1 cellular context compared by ENCODE assay signal in the genomic region with DNA sequence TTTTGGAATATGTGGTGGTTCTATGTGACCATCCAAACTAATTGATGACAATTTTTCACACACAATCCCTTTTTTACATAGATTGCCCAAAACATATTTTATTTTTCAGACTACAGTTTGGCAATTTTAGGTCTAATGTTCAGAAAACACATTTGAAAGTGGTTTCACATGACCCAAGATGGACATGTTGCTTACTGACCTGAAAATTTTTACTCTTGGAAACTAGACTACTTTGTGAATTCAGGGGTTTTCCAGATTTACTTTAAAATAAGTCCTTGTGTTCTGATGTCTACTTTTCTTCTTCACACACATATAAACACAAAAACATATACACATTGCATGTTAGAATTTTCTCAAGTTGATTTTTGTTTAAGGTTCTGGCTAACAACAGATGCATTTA.
TF ChIP-seq lines count a peak whose summit lies in the region.

No MANE protein-coding gene starts in this region.

TF ChIP-seq in GM12878, 131 proteins besides CTCF, POLR2A, EP300 and RAD21 (continued from another document and continues in another):
- TF ChIP-seq, protein P1, sequence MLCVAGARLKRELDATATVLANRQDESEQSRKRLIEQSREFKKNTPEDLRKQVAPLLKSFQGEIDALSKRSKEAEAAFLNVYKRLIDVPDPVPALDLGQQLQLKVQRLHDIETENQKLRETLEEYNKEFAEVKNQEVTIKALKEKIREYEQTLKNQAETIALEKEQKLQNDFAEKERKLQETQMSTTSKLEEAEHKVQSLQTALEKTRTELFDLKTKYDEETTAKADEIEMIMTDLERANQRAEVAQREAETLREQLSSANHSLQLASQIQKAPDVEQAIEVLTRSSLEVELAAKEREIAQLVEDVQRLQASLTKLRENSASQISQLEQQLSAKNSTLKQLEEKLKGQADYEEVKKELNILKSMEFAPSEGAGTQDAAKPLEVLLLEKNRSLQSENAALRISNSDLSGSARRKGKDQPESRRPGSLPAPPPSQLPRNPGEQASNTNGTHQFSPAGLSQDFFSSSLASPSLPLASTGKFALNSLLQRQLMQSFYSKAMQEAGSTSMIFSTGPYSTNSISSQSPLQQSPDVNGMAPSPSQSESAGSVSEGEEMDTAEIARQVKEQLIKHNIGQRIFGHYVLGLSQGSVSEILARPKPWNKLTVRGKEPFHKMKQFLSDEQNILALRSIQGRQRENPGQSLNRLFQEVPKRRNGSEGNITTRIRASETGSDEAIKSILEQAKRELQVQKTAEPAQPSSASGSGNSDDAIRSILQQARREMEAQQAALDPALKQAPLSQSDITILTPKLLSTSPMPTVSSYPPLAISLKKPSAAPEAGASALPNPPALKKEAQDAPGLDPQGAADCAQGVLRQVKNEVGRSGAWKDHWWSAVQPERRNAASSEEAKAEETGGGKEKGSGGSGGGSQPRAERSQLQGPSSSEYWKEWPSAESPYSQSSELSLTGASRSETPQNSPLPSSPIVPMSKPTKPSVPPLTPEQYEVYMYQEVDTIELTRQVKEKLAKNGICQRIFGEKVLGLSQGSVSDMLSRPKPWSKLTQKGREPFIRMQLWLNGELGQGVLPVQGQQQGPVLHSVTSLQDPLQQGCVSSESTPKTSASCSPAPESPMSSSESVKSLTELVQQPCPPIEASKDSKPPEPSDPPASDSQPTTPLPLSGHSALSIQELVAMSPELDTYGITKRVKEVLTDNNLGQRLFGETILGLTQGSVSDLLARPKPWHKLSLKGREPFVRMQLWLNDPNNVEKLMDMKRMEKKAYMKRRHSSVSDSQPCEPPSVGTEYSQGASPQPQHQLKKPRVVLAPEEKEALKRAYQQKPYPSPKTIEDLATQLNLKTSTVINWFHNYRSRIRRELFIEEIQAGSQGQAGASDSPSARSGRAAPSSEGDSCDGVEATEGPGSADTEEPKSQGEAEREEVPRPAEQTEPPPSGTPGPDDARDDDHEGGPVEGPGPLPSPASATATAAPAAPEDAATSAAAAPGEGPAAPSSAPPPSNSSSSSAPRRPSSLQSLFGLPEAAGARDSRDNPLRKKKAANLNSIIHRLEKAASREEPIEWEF (IDR thresholded peaks at IDR 0.05; ENCODE audit: insufficient replicate concordance, low read depth, low read length), result peak; percentile 45
- TF ChIP-seq BCL11A (IDR thresholded peaks at IDR 0.05; ENCODE audit: low read depth, low read length) (no peak), SP1 (IDR thresholded peaks at IDR 0.05; ENCODE audit: low read depth, low read length) (no peak), STAT3 (IDR thresholded peaks at IDR 0.05; ENCODE audit: low read depth, low read length) (no peak), MYC (IDR thresholded peaks at IDR 0.05; ENCODE audit: insufficient read depth, insufficient read length, insufficient replicate concordance, low read length, severe bottlenecking) (no peak), NBN (IDR thresholded peaks at IDR 0.05) (no peak), SREBF1 (IDR thresholded peaks at IDR 0.05; ENCODE audit: low read length) (no peak), KDM1A (IDR thresholded peaks at IDR 0.05; ENCODE audit: borderline replicate concordance) (no peak), NRF1 (conservative IDR thresholded peaks at IDR 0.05; ENCODE audit: low read depth, low read length) (no peak), SMAD5 (IDR thresholded peaks at IDR 0.05; ENCODE audit: low read depth) (no peak), POU2F2 (IDR thresholded peaks at IDR 0.05; ENCODE audit: borderline replicate concordance, low read depth, low read length) (no peak), RELA (IDR thresholded peaks at IDR 0.05; ENCODE audit: borderline replicate concordance, partially characterized antibody) (peak; percentile 33), LARP7 (IDR thresholded peaks at IDR 0.05) (no peak), SUZ12 (IDR thresholded peaks at IDR 0.05; ENCODE audit: unreplicated experiment) (no peak), SRF (IDR thresholded peaks at IDR 0.05; ENCODE audit: low read depth in 2 of 2, low read length in 2 of 2) (peak in 1 of 2 experiments; percentile 75; a peak in 1 of 4 replicates), MEF2A (IDR thresholded peaks at IDR 0.05; ENCODE audit: insufficient read depth, low read depth, low read length) (no peak), MTA3 (IDR thresholded peaks at IDR 0.05; ENCODE audit: borderline replicate concordance, low read length) (no peak), NFIC (IDR thresholded peaks at IDR 0.05; ENCODE audit: low read depth, low read length) (peak; percentile 41; the same call in 1 of the 2 replicates)
- TF ChIP-seq, protein P2, sequence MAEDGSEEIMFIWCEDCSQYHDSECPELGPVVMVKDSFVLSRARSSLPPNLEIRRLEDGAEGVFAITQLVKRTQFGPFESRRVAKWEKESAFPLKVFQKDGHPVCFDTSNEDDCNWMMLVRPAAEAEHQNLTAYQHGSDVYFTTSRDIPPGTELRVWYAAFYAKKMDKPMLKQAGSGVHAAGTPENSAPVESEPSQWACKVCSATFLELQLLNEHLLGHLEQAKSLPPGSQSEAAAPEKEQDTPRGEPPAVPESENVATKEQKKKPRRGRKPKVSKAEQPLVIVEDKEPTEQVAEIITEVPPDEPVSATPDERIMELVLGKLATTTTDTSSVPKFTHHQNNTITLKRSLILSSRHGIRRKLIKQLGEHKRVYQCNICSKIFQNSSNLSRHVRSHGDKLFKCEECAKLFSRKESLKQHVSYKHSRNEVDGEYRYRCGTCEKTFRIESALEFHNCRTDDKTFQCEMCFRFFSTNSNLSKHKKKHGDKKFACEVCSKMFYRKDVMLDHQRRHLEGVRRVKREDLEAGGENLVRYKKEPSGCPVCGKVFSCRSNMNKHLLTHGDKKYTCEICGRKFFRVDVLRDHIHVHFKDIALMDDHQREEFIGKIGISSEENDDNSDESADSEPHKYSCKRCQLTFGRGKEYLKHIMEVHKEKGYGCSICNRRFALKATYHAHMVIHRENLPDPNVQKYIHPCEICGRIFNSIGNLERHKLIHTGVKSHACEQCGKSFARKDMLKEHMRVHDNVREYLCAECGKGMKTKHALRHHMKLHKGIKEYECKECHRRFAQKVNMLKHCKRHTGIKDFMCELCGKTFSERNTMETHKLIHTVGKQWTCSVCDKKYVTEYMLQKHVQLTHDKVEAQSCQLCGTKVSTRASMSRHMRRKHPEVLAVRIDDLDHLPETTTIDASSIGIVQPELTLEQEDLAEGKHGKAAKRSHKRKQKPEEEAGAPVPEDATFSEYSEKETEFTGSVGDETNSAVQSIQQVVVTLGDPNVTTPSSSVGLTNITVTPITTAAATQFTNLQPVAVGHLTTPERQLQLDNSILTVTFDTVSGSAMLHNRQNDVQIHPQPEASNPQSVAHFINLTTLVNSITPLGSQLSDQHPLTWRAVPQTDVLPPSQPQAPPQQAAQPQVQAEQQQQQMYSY (CRISPR knock-in tag; IDR thresholded peaks at IDR 0.05), result no peak
- TF ChIP-seq, protein P3, sequence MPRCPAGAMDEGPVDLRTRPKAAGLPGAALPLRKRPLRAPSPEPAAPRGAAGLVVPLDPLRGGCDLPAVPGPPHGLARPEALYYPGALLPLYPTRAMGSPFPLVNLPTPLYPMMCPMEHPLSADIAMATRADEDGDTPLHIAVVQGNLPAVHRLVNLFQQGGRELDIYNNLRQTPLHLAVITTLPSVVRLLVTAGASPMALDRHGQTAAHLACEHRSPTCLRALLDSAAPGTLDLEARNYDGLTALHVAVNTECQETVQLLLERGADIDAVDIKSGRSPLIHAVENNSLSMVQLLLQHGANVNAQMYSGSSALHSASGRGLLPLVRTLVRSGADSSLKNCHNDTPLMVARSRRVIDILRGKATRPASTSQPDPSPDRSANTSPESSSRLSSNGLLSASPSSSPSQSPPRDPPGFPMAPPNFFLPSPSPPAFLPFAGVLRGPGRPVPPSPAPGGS (IDR thresholded peaks at IDR 0.05; ENCODE audit: borderline replicate concordance, insufficient read depth, low read depth, low read length, poor library complexity, severe bottlenecking), result no peak
- TF ChIP-seq, protein P4, sequence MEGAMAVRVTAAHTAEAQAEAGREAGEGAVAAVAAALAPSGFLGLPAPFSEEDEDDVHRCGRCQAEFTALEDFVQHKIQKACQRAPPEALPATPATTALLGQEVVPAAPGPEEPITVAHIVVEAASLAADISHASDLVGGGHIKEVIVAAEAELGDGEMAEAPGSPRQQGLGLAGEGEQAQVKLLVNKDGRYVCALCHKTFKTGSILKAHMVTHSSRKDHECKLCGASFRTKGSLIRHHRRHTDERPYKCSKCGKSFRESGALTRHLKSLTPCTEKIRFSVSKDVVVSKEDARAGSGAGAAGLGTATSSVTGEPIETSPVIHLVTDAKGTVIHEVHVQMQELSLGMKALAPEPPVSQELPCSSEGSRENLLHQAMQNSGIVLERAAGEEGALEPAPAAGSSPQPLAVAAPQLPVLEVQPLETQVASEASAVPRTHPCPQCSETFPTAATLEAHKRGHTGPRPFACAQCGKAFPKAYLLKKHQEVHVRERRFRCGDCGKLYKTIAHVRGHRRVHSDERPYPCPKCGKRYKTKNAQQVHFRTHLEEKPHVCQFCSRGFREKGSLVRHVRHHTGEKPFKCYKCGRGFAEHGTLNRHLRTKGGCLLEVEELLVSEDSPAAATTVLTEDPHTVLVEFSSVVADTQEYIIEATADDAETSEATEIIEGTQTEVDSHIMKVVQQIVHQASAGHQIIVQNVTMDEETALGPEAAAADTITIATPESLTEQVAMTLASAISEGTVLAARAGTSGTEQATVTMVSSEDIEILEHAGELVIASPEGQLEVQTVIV (IDR thresholded peaks at IDR 0.05; ENCODE audit: borderline replicate concordance, partially characterized antibody), result no peak
- TF ChIP-seq, protein P5, sequence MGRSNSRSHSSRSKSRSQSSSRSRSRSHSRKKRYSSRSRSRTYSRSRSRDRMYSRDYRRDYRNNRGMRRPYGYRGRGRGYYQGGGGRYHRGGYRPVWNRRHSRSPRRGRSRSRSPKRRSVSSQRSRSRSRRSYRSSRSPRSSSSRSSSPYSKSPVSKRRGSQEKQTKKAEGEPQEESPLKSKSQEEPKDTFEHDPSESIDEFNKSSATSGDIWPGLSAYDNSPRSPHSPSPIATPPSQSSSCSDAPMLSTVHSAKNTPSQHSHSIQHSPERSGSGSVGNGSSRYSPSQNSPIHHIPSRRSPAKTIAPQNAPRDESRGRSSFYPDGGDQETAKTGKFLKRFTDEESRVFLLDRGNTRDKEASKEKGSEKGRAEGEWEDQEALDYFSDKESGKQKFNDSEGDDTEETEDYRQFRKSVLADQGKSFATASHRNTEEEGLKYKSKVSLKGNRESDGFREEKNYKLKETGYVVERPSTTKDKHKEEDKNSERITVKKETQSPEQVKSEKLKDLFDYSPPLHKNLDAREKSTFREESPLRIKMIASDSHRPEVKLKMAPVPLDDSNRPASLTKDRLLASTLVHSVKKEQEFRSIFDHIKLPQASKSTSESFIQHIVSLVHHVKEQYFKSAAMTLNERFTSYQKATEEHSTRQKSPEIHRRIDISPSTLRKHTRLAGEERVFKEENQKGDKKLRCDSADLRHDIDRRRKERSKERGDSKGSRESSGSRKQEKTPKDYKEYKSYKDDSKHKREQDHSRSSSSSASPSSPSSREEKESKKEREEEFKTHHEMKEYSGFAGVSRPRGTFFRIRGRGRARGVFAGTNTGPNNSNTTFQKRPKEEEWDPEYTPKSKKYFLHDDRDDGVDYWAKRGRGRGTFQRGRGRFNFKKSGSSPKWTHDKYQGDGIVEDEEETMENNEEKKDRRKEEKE (IDR thresholded peaks at IDR 0.05), result no peak
- TF ChIP-seq, protein P6, sequence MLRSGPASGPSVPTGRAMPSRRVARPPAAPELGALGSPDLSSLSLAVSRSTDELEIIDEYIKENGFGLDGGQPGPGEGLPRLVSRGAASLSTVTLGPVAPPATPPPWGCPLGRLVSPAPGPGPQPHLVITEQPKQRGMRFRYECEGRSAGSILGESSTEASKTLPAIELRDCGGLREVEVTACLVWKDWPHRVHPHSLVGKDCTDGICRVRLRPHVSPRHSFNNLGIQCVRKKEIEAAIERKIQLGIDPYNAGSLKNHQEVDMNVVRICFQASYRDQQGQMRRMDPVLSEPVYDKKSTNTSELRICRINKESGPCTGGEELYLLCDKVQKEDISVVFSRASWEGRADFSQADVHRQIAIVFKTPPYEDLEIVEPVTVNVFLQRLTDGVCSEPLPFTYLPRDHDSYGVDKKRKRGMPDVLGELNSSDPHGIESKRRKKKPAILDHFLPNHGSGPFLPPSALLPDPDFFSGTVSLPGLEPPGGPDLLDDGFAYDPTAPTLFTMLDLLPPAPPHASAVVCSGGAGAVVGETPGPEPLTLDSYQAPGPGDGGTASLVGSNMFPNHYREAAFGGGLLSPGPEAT (IDR thresholded peaks at IDR 0.05; ENCODE audit: low read depth), result peak; percentile 48; the same call in 1 of the 2 replicates
- TF ChIP-seq, protein P7, sequence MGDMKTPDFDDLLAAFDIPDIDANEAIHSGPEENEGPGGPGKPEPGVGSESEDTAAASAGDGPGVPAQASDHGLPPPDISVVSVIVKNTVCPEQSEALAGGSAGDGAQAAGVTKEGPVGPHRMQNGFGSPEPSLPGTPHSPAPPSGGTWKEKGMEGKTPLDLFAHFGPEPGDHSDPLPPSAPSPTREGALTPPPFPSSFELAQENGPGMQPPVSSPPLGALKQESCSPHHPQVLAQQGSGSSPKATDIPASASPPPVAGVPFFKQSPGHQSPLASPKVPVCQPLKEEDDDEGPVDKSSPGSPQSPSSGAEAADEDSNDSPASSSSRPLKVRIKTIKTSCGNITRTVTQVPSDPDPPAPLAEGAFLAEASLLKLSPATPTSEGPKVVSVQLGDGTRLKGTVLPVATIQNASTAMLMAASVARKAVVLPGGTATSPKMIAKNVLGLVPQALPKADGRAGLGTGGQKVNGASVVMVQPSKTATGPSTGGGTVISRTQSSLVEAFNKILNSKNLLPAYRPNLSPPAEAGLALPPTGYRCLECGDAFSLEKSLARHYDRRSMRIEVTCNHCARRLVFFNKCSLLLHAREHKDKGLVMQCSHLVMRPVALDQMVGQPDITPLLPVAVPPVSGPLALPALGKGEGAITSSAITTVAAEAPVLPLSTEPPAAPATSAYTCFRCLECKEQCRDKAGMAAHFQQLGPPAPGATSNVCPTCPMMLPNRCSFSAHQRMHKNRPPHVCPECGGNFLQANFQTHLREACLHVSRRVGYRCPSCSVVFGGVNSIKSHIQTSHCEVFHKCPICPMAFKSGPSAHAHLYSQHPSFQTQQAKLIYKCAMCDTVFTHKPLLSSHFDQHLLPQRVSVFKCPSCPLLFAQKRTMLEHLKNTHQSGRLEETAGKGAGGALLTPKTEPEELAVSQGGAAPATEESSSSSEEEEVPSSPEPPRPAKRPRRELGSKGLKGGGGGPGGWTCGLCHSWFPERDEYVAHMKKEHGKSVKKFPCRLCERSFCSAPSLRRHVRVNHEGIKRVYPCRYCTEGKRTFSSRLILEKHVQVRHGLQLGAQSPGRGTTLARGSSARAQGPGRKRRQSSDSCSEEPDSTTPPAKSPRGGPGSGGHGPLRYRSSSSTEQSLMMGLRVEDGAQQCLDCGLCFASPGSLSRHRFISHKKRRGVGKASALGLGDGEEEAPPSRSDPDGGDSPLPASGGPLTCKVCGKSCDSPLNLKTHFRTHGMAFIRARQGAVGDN (IDR thresholded peaks at IDR 0.05), result no peak
